13 cellular contexts compared by ENCODE assay signal in the genomic region with DNA sequence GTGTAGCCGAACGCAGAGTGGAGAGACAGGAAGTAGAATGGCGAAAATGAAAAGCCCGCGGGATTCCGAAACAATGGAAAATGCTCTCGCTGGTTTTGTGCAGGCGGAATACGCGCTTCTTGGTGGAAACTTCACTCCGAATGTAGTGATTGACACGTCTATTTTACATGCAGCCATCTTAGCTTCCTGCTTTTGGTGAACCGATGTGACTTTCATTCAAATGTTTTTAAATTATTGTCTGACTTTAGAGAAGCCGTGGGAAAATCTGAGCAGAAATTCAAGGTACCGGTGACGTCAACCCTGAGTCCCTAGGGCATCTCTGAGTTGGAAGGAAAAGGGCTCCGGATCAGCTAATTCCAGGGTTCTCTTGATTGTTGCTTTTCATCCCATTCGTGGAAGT. TPM values are rescaled to one million over a fixed set of nuclear protein-coding genes. Genes with fewer than 3 reads are reported as not detected.
DNase-seq lines count a peak whose midpoint lies in the region; FAIRE-seq and TF ChIP-seq lines count a peak whose summit lies in the region.
"Had no signal": no experiment of that assay in that cellular context is flagged by ENCODE, and none has a peak within 500 bp of the region (broad histone marks: within the 10 kb centered on the region; RNA-seq: fewer than 3 reads in every experiment).

No MANE protein-coding gene starts in this region.

- no peak overlapping the region for H3K18ac ChIP-seq in trophoblast cell (ENCODE audit: low read length)

- H4K20me1 ChIP-seq in endothelial cell of umbilical vein (replicated peaks; ENCODE audit: control insufficient read depth, extremely low read depth, insufficient read depth, low read length): no peaks in the 10 kb centered on the region

- no peak overlapping the region for H2BK120ac ChIP-seq in trophoblast cell (ENCODE audit: insufficient read depth, low read length, poor library complexity)

- H3K9me1 ChIP-seq in endothelial cell of umbilical vein (replicated peaks; ENCODE audit: control insufficient read depth, extremely low read depth, insufficient read depth, low read length): no peaks in the 10 kb centered on the region

- TF ChIP-seq POLR2A in endothelial cell of umbilical vein (IDR thresholded peaks at IDR 0.05; ENCODE audit: low read depth, low read length): no peak

- H3K4ac ChIP-seq in trophoblast cell (ENCODE audit: low read depth, low read length): no peak overlapping the region

- no peaks in the 10 kb centered on the region for H3K79me1 ChIP-seq in trophoblast cell (ENCODE audit: low read length)

- FAIRE-seq in endothelial cell of umbilical vein (lab: Jason Lieb, UNC): peak; percentile 24

- peak overlapping the region; percentile 78 for H3K4me2 ChIP-seq in endothelial cell of umbilical vein (ENCODE audit: insufficient read depth, low read length)
- peak overlapping the region; percentile 70 for H3K4me2 ChIP-seq in trophoblast cell (ENCODE audit: low read length)

- dilution Hi-C loops in endothelial cell of umbilical vein (cut with MboI; ENCODE audit: extremely low pct_ligation_motif_present, low sequenced_read_pairs): no loop called here

- H2AFZ ChIP-seq in endothelial cell of umbilical vein (ENCODE audit: low read depth, low read length) (peak overlapping the region; percentile 70), trophoblast cell (ENCODE audit: insufficient read depth, low read length, poor library complexity) (no peak overlapping the region)

- H4K12ac ChIP-seq in trophoblast cell (ENCODE audit: low read depth, low read length): no peak overlapping the region

- no peaks in the 10 kb centered on the region for H3K9me3 ChIP-seq in endothelial cell of umbilical vein (replicated peaks; ENCODE audit: control insufficient read depth, insufficient read depth, low read length)
- H3K9me3 ChIP-seq in trophoblast cell (ENCODE audit: insufficient read depth, low read depth, low read length): no peaks in the 10 kb centered on the region

- H3K9ac ChIP-seq in endothelial cell of umbilical vein (replicated peaks; ENCODE audit: extremely low read depth, insufficient read depth, low read length) (no peak overlapping the region), trophoblast cell (ENCODE audit: low read length) (no peak overlapping the region)

- H4K8ac ChIP-seq in trophoblast cell (ENCODE audit: low read depth, low read length): peak overlapping the region; percentile 44

- H3K36me3 ChIP-seq in endothelial cell of umbilical vein (ENCODE audit: control insufficient read depth in 2 of 2, extremely low read depth in 1 of 2, insufficient read depth in 2 of 2, low read length in 2 of 2) (no peaks in the 10 kb centered on the region), trophoblast cell (ENCODE audit: control insufficient read depth in 1 of 2, insufficient read depth in 2 of 2, low read length in 2 of 2) (no peaks in the 10 kb centered on the region)

- H4K91ac ChIP-seq in trophoblast cell (ENCODE audit: low read depth, low read length): no peak overlapping the region

- H3K79me2 ChIP-seq in endothelial cell of umbilical vein (ENCODE audit: control insufficient read depth, insufficient read depth, low read length) (no peaks in the 10 kb centered on the region), trophoblast cell (ENCODE audit: control insufficient read depth, insufficient read depth, low read length, poor library complexity) (no peaks in the 10 kb centered on the region)

- intact Hi-C loops in endothelial cell of umbilical vein (cut with micrococcal nuclease): no loop called here

- H3K14ac ChIP-seq in trophoblast cell (ENCODE audit: low read length): no peak overlapping the region

- DNase-seq in NCI-H2171 treated with DMSO at 0.1 percent for 48 hours (lab: John Stamatoyannopoulos, UW) (peak; percentile 28), NCI-H2171 (lab: John Stamatoyannopoulos, UW) (no peak), SK-MEL-5 (ENCODE audit: low read depth, low spot score) (peak; percentile 33), endothelial cell of umbilical vein (ENCODE audit: low read depth, low spot score) (peak; percentile 24), trophoblast cell (peak in 1 of 2 donors; percentile 43), hippocampal formation (lab: John Stamatoyannopoulos, UW) (no peak), RPMI8226 (no peak)
- no peak for DNase-seq in activated CD4-positive, CD25-positive, alpha-beta regulatory T cell treated with anti-CD3 and anti-CD28 coated beads, Interleukin-2, amount 50 U/mL, for 72 hours
- DNase-seq: activated effector memory CD4-positive, alpha-beta T cell treated with Interleukin-2 at 50 U/mL for 16 hours; Karpas-422; SHP77 treated with DMSO at 0.1 percent for 48 hours had no signal

- in situ Hi-C loops in SK-MEL-5 (cut with HindIII; ENCODE audit: low pct_unique_long_range_greater_than_20kb, low sequenced_read_pairs): no loop called here

- no peak for TF ChIP-seq CTCF in endothelial cell of umbilical vein (IDR thresholded peaks at IDR 0.05; ENCODE audit: extremely low read depth in 1 of 2, insufficient read depth in 1 of 2, low read depth in 1 of 2, low read length in 2 of 2)

- H3K4me1 ChIP-seq in endothelial cell of umbilical vein (ENCODE audit: control insufficient read depth, extremely low read depth, insufficient read depth, low read length) (peaks cover 2% of the 10 kb centered on the region), trophoblast cell (ENCODE audit: control insufficient read depth in 1 of 2, insufficient read depth in 2 of 2, low read length in 2 of 2) (peaks cover 2 to 6% of the 10 kb centered on the region in 2 experiments)

- BruUV-seq in endothelial cell of umbilical vein (replicated peaks; lab: Mats Ljungman, UMichigan): no TSS peak

- H3K23ac ChIP-seq in trophoblast cell (ENCODE audit: low read length): no peak overlapping the region

- H3K27me3 ChIP-seq in endothelial cell of umbilical vein (ENCODE audit: control insufficient read depth in 2 of 2, insufficient read depth in 2 of 2, low read length in 2 of 2): peaks cover 0 to 2% of the 10 kb centered on the region in 2 experiments
- H3K27me3 ChIP-seq in trophoblast cell (ENCODE audit: insufficient read depth, low read length): no peaks in the 10 kb centered on the region

- CTCF ChIA-PET in endothelial cell of umbilical vein (lab: Charles Lee): interaction anchor here (1.0 kb wide), 1 partner anchor 302 kb away, joined by 3 read pairs; no protein-coding TSS in a partner anchor

- POLR2A ChIA-PET in endothelial cell of umbilical vein (lab: Charles Lee): no interaction called here

- no CpG with 5 or more reads among the region's 18 CpGs for WGBS in trophoblast cell (ENCODE audit: extremely low coverage, insufficient coverage, insufficient read length)

- H3K27ac ChIP-seq in endothelial cell of umbilical vein (ENCODE audit: insufficient read depth, low read depth, low read length) (no peak overlapping the region), trophoblast cell (ENCODE audit: low read depth, low read length) (no peak overlapping the region)
- H3K27ac ChIP-seq: 22Rv1 had no signal

- H2AK5ac ChIP-seq in trophoblast cell (ENCODE audit: low read length): no peak overlapping the region

- peak overlapping the region; percentile 5 to 60 (median 33) for H3K4me3 ChIP-seq in endothelial cell of umbilical vein (replicated peaks in 1 of 3; ENCODE audit: insufficient read depth in 1 of 3, low read depth in 1 of 3, low read length in 3 of 3)
- H3K4me3 ChIP-seq in trophoblast cell (ENCODE audit: low read depth, low read length): no peak overlapping the region

- H2BK12ac ChIP-seq in trophoblast cell (ENCODE audit: low read length): no peak overlapping the region

- H2BK5ac ChIP-seq in trophoblast cell (ENCODE audit: low read depth, low read length, poor library complexity): no peak overlapping the region

TF ChIP-seq in endothelial cell of umbilical vein, 7 proteins besides CTCF, POLR2A, EP300 and RAD21 (continues in another document):
- TF ChIP-seq, protein P1, sequence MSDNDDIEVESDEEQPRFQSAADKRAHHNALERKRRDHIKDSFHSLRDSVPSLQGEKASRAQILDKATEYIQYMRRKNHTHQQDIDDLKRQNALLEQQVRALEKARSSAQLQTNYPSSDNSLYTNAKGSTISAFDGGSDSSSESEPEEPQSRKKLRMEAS (IDR thresholded peaks at IDR 0.05; ENCODE audit: insufficient read depth, insufficient read length): no peak
- no peak for TF ChIP-seq EZH2 (IDR thresholded peaks at IDR 0.05; ENCODE audit: borderline replicate concordance, low read depth, low read length, severe bottlenecking)
- no peak for TF ChIP-seq FOS (IDR thresholded peaks at IDR 0.05; ENCODE audit: borderline replicate concordance, insufficient read depth, low read length)
- TF ChIP-seq MYC (IDR thresholded peaks at IDR 0.05; ENCODE audit: low read depth, low read length): no peak
- no peak for TF ChIP-seq POLR2AphosphoS5 (IDR thresholded peaks at IDR 0.05; ENCODE audit: insufficient read depth, low read depth, low read length)
- no peak for TF ChIP-seq GATA2 (IDR thresholded peaks at IDR 0.05; ENCODE audit: insufficient read depth, insufficient read length, low read depth, low read length)

RNA-seq across cellular contexts. Expression of a gene that starts 11.4 kb away (rescaled TPM):
- total RNA-seq in SK-MEL-5 (2014; rRNA removed; shearing (Covaris generic)): not detected in 2 replicates
- polyA plus RNA-seq in SK-MEL-5 (2015; cell fraction: cytosol; rRNA removed): 0.11 TPM in 1 of 2 replicates, not detected in the other
- 1.2 TPM in 1 of 2 replicates, not detected in the other for polyA plus RNA-seq in SK-MEL-5 (2015; cell fraction: nucleus; rRNA removed)
- not detected in 2 replicates for total RNA-seq in endothelial cell of umbilical vein
- polyA plus RNA-seq in endothelial cell of umbilical vein: not detected in 2 replicates
- not detected in 2 replicates for polyA plus RNA-seq in endothelial cell of umbilical vein (2011; cell fraction: cytosol; rRNA removed)
- polyA plus RNA-seq in endothelial cell of umbilical vein (2011; cell fraction: nucleus; rRNA removed): not detected in 2 replicates
- polyA plus RNA-seq in endothelial cell of umbilical vein (2012): not detected in 2 replicates
- not detected in 2 replicates for polyA minus RNA-seq in endothelial cell of umbilical vein
- polyA minus RNA-seq in endothelial cell of umbilical vein (2011; cell fraction: cytosol; rRNA and poly(A)+ RNA removed): not detected
- polyA minus RNA-seq in endothelial cell of umbilical vein (2011; cell fraction: nucleus; rRNA and poly(A)+ RNA removed): not detected in 2 replicates
- polyA plus RNA-seq in trophoblast cell (2013): 0.38 and 0.47 TPM in 2 replicates
- total RNA-seq: urinary bladder had no signal
- polyA plus RNA-seq: urinary bladder had no signal

RNA-seq across cellular contexts. Expression of a gene that starts 21.5 kb away (rescaled TPM):
- not detected in 2 replicates for total RNA-seq in SK-MEL-5 (2014; rRNA removed; shearing (Covaris generic))
- polyA plus RNA-seq in SK-MEL-5 (2015; cell fraction: cytosol; rRNA removed): not detected in 2 replicates
- not detected in 2 replicates for polyA plus RNA-seq in SK-MEL-5 (2015; cell fraction: nucleus; rRNA removed)
- not detected in 2 replicates for total RNA-seq in endothelial cell of umbilical vein
- polyA plus RNA-seq in endothelial cell of umbilical vein: not detected in 2 replicates
- polyA plus RNA-seq in endothelial cell of umbilical vein (2011; cell fraction: cytosol; rRNA removed): not detected in 2 replicates
- polyA plus RNA-seq in endothelial cell of umbilical vein (2011; cell fraction: nucleus; rRNA removed): not detected in 2 replicates
- not detected in 2 replicates for polyA plus RNA-seq in endothelial cell of umbilical vein (2012)
- polyA minus RNA-seq in endothelial cell of umbilical vein: not detected in 2 replicates
- not detected for polyA minus RNA-seq in endothelial cell of umbilical vein (2011; cell fraction: cytosol; rRNA and poly(A)+ RNA removed)
- not detected in 2 replicates for polyA minus RNA-seq in endothelial cell of umbilical vein (2011; cell fraction: nucleus; rRNA and poly(A)+ RNA removed)
- not detected in 2 replicates for polyA plus RNA-seq in trophoblast cell (2013)
- total RNA-seq: urinary bladder had no signal
- polyA plus RNA-seq: urinary bladder had no signal

Comparison
In these comparisons a context has a peak if more than half of its experiments do, and no peak if none do; other contexts are left out.
1. DNase-seq: peak in NCI-H2171 treated with DMSO at 0.1 percent for 48 hours (single experiment), SK-MEL-5 (single experiment) and endothelial cell of umbilical vein (single experiment); none in NCI-H2171 (single experiment), activated CD4-positive, CD25-positive, alpha-beta regulatory T cell treated with anti-CD3 and anti-CD28 coated beads, Interleukin-2, amount 50 U/mL, for 72 hours (single experiment), hippocampal formation (0 of 2) and RPMI8226 (single experiment).